8 cellular contexts compared by ENCODE assay signal in genomic region chr1:228059536-228060457, GRCh38. TPM values are rescaled to one million over a fixed set of nuclear protein-coding genes. Genes with fewer than 3 reads are reported as not detected.
DNase-seq lines count a peak whose midpoint lies in the region; ATAC-seq and TF ChIP-seq lines count a peak whose summit lies in the region.

No MANE protein-coding gene starts in this region.

- H3K4me2 ChIP-seq in MM.1S (ENCODE audit: low read depth, low read length) = no peak overlapping the region

- TF ChIP-seq CTCF in Peyer's patch (IDR thresholded peaks at IDR 0.05) = no peak
- TF ChIP-seq CTCF in MM.1S (IDR thresholded peaks at IDR 0.05; ENCODE audit: low read length) = no peak

- H3K79me2 ChIP-seq in MM.1S (ENCODE audit: low read length) = no peaks in the 10 kb centered on the region

- H3K4me3 ChIP-seq in Peyer's patch = peak overlapping the region; percentile 11 to 54 (median 42)
- peak overlapping the region; percentile 72 for H3K4me3 ChIP-seq in iPS-18c (ENCODE audit: insufficient read depth, low read depth, low read length)
- no peak overlapping the region for H3K4me3 ChIP-seq in MM.1S (ENCODE audit: low read length)

- H4K20me1 ChIP-seq in MM.1S (ENCODE audit: insufficient read depth, low read length) = no peaks in the 10 kb centered on the region

- TF ChIP-seq POLR2A in Peyer's patch (IDR thresholded peaks at IDR 0.05) = peak in 1 of 2 donors; percentile 39

- H3K4me1 ChIP-seq in Peyer's patch = peaks cover 0 to 15% (median 7%) of the 10 kb centered on the region in 4 donors
- H3K4me1 ChIP-seq in MM.1S (ENCODE audit: low read length) = no peaks in the 10 kb centered on the region

- no peaks in the 10 kb centered on the region for H3F3A ChIP-seq in MM.1S (ENCODE audit: insufficient read depth, low read length)

- H3K9me2 ChIP-seq in MM.1S (replicated peaks; ENCODE audit: insufficient read depth, low read length) = no peaks in the 10 kb centered on the region

- peaks cover 0 to 23% of the 10 kb centered on the region in 2 donors for H3K27me3 ChIP-seq in Peyer's patch
- peaks cover 17% of the 10 kb centered on the region for H3K27me3 ChIP-seq in MM.1S (replicated peaks; ENCODE audit: insufficient read depth, low read length)

- peak overlapping the region in 2 of 4 donors; percentile 29 to 55 for H3K27ac ChIP-seq in Peyer's patch
- no peak overlapping the region for H3K27ac ChIP-seq in MM.1S (ENCODE audit: low read length)

- no peak overlapping the region for H3K9ac ChIP-seq in MM.1S (ENCODE audit: low read length)

- no peak overlapping the region; the same call in 1 of the 2 replicates for H2AFZ ChIP-seq in MM.1S (ENCODE audit: low read length)

- H3K9me3 ChIP-seq in Peyer's patch (no peaks in the 10 kb centered on the region), iPS-18c (ENCODE audit: control insufficient read depth, insufficient read depth, low read length) (peaks cover 5% of the 10 kb centered on the region), MM.1S (replicated peaks; ENCODE audit: insufficient read depth, low read length) (no peaks in the 10 kb centered on the region)

- DNase-seq in Peyer's patch (peak; percentile 28 to 96 (median 95)), NCI-H1694 (lab: John Stamatoyannopoulos, UW) (no peak), MM.1S (no peak), HPDE6-E6E7 (ENCODE audit: extremely low spot score) (no peak)
- peak; percentile 36 for DNase-seq in activated gamma-delta T cell treated with anti-CD3 and anti-CD28 coated beads, Interleukin-2, amount 50 U/mL, for 16 hours (ENCODE audit: low read depth)
- peak; percentile 33 to 38 for DNase-seq in stimulated activated CD4-positive, alpha-beta T cell treated with anti-CD3 and anti-CD28 coated beads, Interleukin-1b, Interleukin-23, amount 100 ng/mL, for 1 hour (ENCODE audit: low read depth in 2 of 2)

- peak; percentile 51 for ATAC-seq in GM21576 (IDR thresholded peaks at IDR 0.05; ENCODE audit: unreplicated experiment)

- no peaks in the 10 kb centered on the region for H3K36me3 ChIP-seq in Peyer's patch
- no peaks in the 10 kb centered on the region for H3K36me3 ChIP-seq in MM.1S (replicated peaks; ENCODE audit: insufficient read depth, low read length)

RNA-seq across cellular contexts. Expression of gene ARF1, which starts 22.7 kb away (rescaled TPM):
- total RNA-seq in Peyer's patch = 100 to 1,000 TPM; 243 to 434 (median 392) TPM

RNA-seq across cellular contexts. Expression of gene C1orf35, which starts 43.3 kb away (rescaled TPM):
- total RNA-seq in Peyer's patch = 10 to 100 TPM in 3 of 4 donors, 1 to 10 TPM in 1; 6.0 to 19.8 (median 16.2) TPM

RNA-seq across cellular contexts. Expression of gene MRPL55, which starts 49.3 kb away (rescaled TPM):
- total RNA-seq in Peyer's patch = 10 to 100 TPM; 70.1 to 99.6 (median 80.8) TPM

RNA-seq across cellular contexts. Expression of gene WNT3A, which starts 53.0 kb away (rescaled TPM):
- not detected for total RNA-seq in Peyer's patch

Comparison
In these comparisons a context has a peak if more than half of its experiments do, and no peak if none do; other contexts are left out.
1. DNase-seq: peak in Peyer's patch (3 of 3), activated gamma-delta T cell treated with anti-CD3 and anti-CD28 coated beads, Interleukin-2, amount 50 U/mL, for 16 hours (single experiment) and stimulated activated CD4-positive, alpha-beta T cell treated with anti-CD3 and anti-CD28 coated beads, Interleukin-1b, Interleukin-23, amount 100 ng/mL, for 1 hour (2 of 2); none in NCI-H1694 (single experiment), MM.1S (single experiment) and HPDE6-E6E7 (single experiment).